Comparison of ENCODE assay signal across 27 cellular contexts in the genomic region with DNA sequence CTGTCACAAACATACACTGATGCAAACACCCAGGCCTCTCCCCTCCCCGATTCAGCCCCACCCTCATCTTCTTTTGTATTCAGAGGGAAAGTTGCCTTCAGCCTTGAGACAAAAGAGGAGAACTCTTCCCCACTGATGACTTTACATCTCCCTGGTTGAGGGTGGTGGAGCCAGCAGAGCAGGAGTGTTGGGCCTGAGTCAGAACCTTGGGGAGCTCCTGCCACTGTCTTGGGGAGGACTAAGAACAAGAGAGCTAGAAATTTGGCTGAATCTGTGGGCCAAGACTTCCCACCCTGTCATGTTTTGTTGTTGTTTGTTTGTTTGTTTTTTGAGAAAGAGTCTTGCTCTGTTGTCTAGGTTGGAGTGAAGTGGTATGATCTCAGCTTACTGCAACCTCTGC.
"Had no signal": no experiment of that assay in that cellular context is flagged by ENCODE, and none has a peak within 500 bp of the region (broad histone marks: within the 10 kb centered on the region; RNA-seq: fewer than 3 reads in every experiment).

No MANE protein-coding gene starts in this region.

- DNase-seq: activated CD4-positive, alpha-beta memory T cell treated with anti-CD3 and anti-CD28 coated beads for 36 hours; activated CD4-positive, alpha-beta T cell treated with anti-CD3 and anti-CD28 coated beads for 36 hours; activated CD4-positive, alpha-beta T cell treated with anti-CD3 and anti-CD28 coated beads, Interleukin-2, amount 10 ng/mL, durations not matched to agents 24 days and 14 days; activated CD4-positive, CD25-positive, alpha-beta regulatory T cell; activated CD4-positive, CD25-positive, alpha-beta regulatory T cell treated with anti-CD3 and anti-CD28 coated beads, Interleukin-2, amount 50 U/mL, for 72 hours; activated CD8-positive, alpha-beta memory T cell treated with anti-CD3 and anti-CD28 coated beads, Interleukin-2, amount 10 ng/mL, durations not matched to agents 7 days and 5 days; activated CD8-positive, alpha-beta memory T cell treated with anti-CD3 and anti-CD28 coated beads, Interleukin-2, amount 50 U/mL, for 4 hours; activated CD8-positive, alpha-beta T cell treated with anti-CD3 and anti-CD28 coated beads, Interleukin-2, amount 10 ng/mL, durations not matched to agents 7 days and 5 days; activated gamma-delta T cell; activated naive CD4-positive, alpha-beta T cell; activated naive CD4-positive, alpha-beta T cell treated with anti-CD3 and anti-CD28 coated beads, Interleukin-2, amount 10 ng/mL, durations not matched to agents 7 days and 5 days; activated naive CD8-positive, alpha-beta T cell treated with anti-CD3 and anti-CD28 coated beads, Interleukin-2, amount 10 ng/mL, durations not matched to agents 7 days and 5 days; activated T-cell treated with anti-CD3 and anti-CD28 coated beads, Interleukin-2, amount 50 U/mL, for 1 hour; activated T-cell treated with anti-CD3 and anti-CD28 coated beads, Interleukin-2, amount 50 U/mL, for 48 hours; central memory CD4-positive, alpha-beta T cell; cerebellar nuclear complex; colonic mucosa; effector CD8-positive, alpha-beta T cell; foreskin keratinocyte; gastrocnemius medialis; glutamatergic neuron; heart left ventricle; T-helper 2 cell had no signal

- H3K4me3 ChIP-seq: ascending aorta, breast epithelium, cardiac muscle cell, colonic mucosa, esophagus muscularis mucosa, gastrocnemius medialis, heart left ventricle had no signal

- H3K36me3 ChIP-seq: ascending aorta, breast epithelium, cardiac muscle cell, colonic mucosa, esophagus muscularis mucosa, gastrocnemius medialis, heart left ventricle had no signal

- H3K27me3 ChIP-seq: ascending aorta, breast epithelium, cardiac muscle cell, colonic mucosa, gastrocnemius medialis, heart left ventricle had no signal
